Comparison of ENCODE assay signal across 1 cellular context in the genomic region with DNA sequence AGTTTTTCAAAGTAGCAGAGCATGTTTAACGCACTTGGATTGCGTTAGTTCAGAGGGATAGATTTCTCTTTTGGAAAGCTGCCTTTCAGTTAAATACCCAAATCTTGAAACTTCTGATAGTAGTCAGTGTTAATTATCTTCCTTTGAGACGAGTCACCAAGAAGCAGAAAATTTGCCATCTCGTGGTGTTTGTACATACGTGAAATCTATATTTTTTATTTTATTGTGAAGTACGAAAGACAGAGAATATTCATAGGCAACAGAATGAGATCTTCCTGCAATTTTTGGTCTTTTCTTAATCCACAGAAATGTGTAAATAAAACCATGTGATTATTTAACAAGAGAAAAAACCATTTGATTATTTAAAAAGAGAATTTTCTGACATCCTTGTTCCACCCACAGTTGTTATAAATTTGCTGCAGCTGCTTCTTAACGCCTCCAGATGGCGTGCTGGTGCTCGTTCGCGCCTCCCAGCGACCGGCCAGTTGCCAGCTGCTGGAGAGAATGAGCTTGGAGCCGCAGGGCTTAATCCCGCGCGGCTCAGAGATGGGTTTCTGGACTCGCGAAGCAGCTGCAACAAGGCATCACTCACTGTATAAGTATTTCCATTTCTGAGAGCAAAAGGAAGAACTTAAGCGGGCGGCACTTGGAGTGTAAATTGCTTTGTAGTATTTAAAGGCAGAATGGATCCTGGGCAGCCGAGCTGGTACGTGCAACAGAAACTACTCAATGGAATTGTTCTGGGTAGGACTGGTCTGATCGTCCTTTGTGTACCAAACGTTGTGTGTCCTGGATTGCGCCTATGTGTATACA.
TF ChIP-seq lines count a peak whose summit lies in the region.

No MANE protein-coding gene starts in this region.

TF ChIP-seq in HepG2, 621 proteins besides CTCF, POLR2A, EP300 and RAD21 (continued from another document):
- TF ChIP-seq, protein P1, sequence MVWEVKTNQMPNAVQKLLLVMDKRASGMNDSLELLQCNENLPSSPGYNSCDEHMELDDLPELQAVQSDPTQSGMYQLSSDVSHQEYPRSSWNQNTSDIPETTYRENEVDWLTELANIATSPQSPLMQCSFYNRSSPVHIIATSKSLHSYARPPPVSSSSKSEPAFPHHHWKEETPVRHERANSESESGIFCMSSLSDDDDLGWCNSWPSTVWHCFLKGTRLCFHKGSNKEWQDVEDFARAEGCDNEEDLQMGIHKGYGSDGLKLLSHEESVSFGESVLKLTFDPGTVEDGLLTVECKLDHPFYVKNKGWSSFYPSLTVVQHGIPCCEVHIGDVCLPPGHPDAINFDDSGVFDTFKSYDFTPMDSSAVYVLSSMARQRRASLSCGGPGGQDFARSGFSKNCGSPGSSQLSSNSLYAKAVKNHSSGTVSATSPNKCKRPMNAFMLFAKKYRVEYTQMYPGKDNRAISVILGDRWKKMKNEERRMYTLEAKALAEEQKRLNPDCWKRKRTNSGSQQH (CRISPR knock-in tag; IDR thresholded peaks at IDR 0.05; ENCODE audit: low read depth) = no peak
- TF ChIP-seq ZNF329 (CRISPR knock-in tag; IDR thresholded peaks at IDR 0.05; ENCODE audit: low read depth) = no peak
- TF ChIP-seq ZNF33B (CRISPR knock-in tag; IDR thresholded peaks at IDR 0.05) = no peak
- TF ChIP-seq HOXA5 (CRISPR knock-in tag; IDR thresholded peaks at IDR 0.05) = peak; percentile 35; the same call in 1 of the 2 replicates
- TF ChIP-seq ATM (IDR thresholded peaks at IDR 0.05; ENCODE audit: borderline replicate concordance) = no peak
- no peak for TF ChIP-seq RARA (CRISPR knock-in tag; IDR thresholded peaks at IDR 0.05)
- TF ChIP-seq TFDP2 (CRISPR knock-in tag; IDR thresholded peaks at IDR 0.05) = peak; percentile 23; the same call in 1 of the 2 replicates
- TF ChIP-seq BRCA1 (CRISPR knock-in tag; IDR thresholded peaks at IDR 0.05) = no peak
- TF ChIP-seq PTBP1 (IDR thresholded peaks at IDR 0.05; ENCODE audit: low read depth, low read length, poor library complexity, severe bottlenecking) = no peak
- TF ChIP-seq ZNF704 (CRISPR knock-in tag; IDR thresholded peaks at IDR 0.05; ENCODE audit: borderline replicate concordance) = no peak
- TF ChIP-seq, protein P2, sequence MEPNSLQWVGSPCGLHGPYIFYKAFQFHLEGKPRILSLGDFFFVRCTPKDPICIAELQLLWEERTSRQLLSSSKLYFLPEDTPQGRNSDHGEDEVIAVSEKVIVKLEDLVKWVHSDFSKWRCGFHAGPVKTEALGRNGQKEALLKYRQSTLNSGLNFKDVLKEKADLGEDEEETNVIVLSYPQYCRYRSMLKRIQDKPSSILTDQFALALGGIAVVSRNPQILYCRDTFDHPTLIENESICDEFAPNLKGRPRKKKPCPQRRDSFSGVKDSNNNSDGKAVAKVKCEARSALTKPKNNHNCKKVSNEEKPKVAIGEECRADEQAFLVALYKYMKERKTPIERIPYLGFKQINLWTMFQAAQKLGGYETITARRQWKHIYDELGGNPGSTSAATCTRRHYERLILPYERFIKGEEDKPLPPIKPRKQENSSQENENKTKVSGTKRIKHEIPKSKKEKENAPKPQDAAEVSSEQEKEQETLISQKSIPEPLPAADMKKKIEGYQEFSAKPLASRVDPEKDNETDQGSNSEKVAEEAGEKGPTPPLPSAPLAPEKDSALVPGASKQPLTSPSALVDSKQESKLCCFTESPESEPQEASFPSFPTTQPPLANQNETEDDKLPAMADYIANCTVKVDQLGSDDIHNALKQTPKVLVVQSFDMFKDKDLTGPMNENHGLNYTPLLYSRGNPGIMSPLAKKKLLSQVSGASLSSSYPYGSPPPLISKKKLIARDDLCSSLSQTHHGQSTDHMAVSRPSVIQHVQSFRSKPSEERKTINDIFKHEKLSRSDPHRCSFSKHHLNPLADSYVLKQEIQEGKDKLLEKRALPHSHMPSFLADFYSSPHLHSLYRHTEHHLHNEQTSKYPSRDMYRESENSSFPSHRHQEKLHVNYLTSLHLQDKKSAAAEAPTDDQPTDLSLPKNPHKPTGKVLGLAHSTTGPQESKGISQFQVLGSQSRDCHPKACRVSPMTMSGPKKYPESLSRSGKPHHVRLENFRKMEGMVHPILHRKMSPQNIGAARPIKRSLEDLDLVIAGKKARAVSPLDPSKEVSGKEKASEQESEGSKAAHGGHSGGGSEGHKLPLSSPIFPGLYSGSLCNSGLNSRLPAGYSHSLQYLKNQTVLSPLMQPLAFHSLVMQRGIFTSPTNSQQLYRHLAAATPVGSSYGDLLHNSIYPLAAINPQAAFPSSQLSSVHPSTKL (CRISPR knock-in tag; IDR thresholded peaks at IDR 0.05) = 0 out of 2 replicates have a peak, but pooled peaks have one; percentile 13
- TF ChIP-seq ZNF225 (CRISPR knock-in tag; IDR thresholded peaks at IDR 0.05) = no peak
- TF ChIP-seq KDM2A (CRISPR knock-in tag; IDR thresholded peaks at IDR 0.05; ENCODE audit: borderline replicate concordance, low read depth) = peak; percentile 84
- TF ChIP-seq FOXA1 (IDR thresholded peaks at IDR 0.05) = no peak
- TF ChIP-seq FOXA1 (CRISPR knock-in tag; IDR thresholded peaks at IDR 0.05) = no peak
- TF ChIP-seq HNF1B (CRISPR knock-in tag; IDR thresholded peaks at IDR 0.05) = peak; percentile 31; the same call in 1 of the 2 replicates
- no peak for TF ChIP-seq SP5 (CRISPR knock-in tag; IDR thresholded peaks at IDR 0.05; ENCODE audit: borderline replicate concordance, low read depth)
- TF ChIP-seq ZMAT3 (CRISPR knock-in tag; conservative IDR thresholded peaks at IDR 0.05) = no peak
- TF ChIP-seq ZNF235 (CRISPR knock-in tag; IDR thresholded peaks at IDR 0.05; ENCODE audit: borderline replicate concordance) = no peak
- no peak for TF ChIP-seq NR1H2 (CRISPR knock-in tag; IDR thresholded peaks at IDR 0.05; ENCODE audit: borderline replicate concordance, low read depth)
- peak; percentile 58; the same call in 1 of the 2 replicates for TF ChIP-seq ZNF614 (CRISPR knock-in tag; IDR thresholded peaks at IDR 0.05; ENCODE audit: borderline replicate concordance)
- TF ChIP-seq ZBTB37 (CRISPR knock-in tag; IDR thresholded peaks at IDR 0.05) = no peak
- TF ChIP-seq TGIF2 (CRISPR knock-in tag; IDR thresholded peaks at IDR 0.05) = no peak
- peak; percentile 53 for TF ChIP-seq SMC3 (IDR thresholded peaks at IDR 0.05; ENCODE audit: low read length)
- TF ChIP-seq SUZ12 (IDR thresholded peaks at IDR 0.05; ENCODE audit: low read depth, low read length) = no peak
- 0 out of 2 replicates have a peak, but pooled peaks have one; percentile 21 for TF ChIP-seq MIXL1 (CRISPR knock-in tag; IDR thresholded peaks at IDR 0.05)
- peak; percentile 25; the same call in 1 of the 2 replicates for TF ChIP-seq MED1 (CRISPR knock-in tag; IDR thresholded peaks at IDR 0.05)
- TF ChIP-seq RBM22 (optimal IDR thresholded peaks at IDR 0.05; ENCODE audit: low read length) = no peak
- no peak for TF ChIP-seq NCOA2 (CRISPR knock-in tag; IDR thresholded peaks at IDR 0.05)
TF ChIP-seq in HepG2: peak in this region for 27.
